Comparison of ENCODE assay signal across 1 cellular context in the genomic region with DNA sequence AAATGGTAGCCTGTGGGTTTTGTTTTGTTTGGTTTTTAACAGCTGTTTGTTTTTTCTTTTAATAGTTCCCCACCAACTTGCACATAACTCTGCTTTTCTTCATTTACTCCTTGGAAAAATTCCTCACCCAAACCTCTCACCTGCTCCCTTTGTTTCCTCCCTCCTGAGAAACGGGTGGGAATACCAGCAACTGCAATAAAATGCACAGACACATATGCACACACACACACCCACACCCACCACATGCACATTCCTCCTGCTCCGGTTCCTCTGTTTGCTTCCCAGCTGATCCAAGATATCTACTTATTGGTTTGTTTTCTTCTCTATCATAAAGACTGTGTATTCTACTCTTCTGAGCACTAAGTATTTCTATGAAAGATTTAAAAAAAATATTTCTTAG.
TF ChIP-seq lines count a peak whose summit lies in the region.

No MANE protein-coding gene starts in this region.

TF ChIP-seq in H1, 55 proteins besides CTCF, POLR2A, EP300 and RAD21:
- TF ChIP-seq TCF12 (IDR thresholded peaks at IDR 0.05; ENCODE audit: low read depth, low read length) (0 out of 2 replicates have a peak, but pooled peaks have one; percentile 7), MAFK (IDR thresholded peaks at IDR 0.05; ENCODE audit: low read depth, low read length) (no peak)
TF ChIP-seq in H1: peak in this region for 1.
